Comparison of ENCODE assay signal across 28 cellular contexts in genomic region chr6:141510803-141511202, GRCh38.
"Had no signal": no experiment of that assay in that cellular context is flagged by ENCODE, and none has a peak within 500 bp of the region (broad histone marks: within the 10 kb centered on the region; RNA-seq: fewer than 3 reads in every experiment).

No MANE protein-coding gene starts in this region.

- H3K27ac ChIP-seq: brain microvascular endothelial cell, KMS-11, Peyer's patch had no signal

- H3K4me3 ChIP-seq: Peyer's patch had no signal

- DNase-seq: activated CD4-positive, alpha-beta memory T cell treated with anti-CD3 and anti-CD28 coated beads for 36 hours; activated CD4-positive, alpha-beta T cell treated with anti-CD3 and anti-CD28 coated beads for 4 hours; activated CD4-positive, alpha-beta T cell treated with anti-CD3 and anti-CD28 coated beads, Interleukin-2, amount 50 U/mL, for 1 hour; activated CD4-positive, CD25-positive, alpha-beta regulatory T cell treated with anti-CD3 and anti-CD28 coated beads, Interleukin-2, amount 50 U/mL, for 72 hours; activated CD8-positive, alpha-beta memory T cell treated with anti-CD3 and anti-CD28 coated beads, Interleukin-2, amount 50 U/mL, for 4 hours; activated gamma-delta T cell treated with Interleukin-2 at 50 U/mL for 16 hours; activated naive CD4-positive, alpha-beta T cell treated with anti-CD3 and anti-CD28 coated beads for 36 hours; activated T-cell treated with anti-CD3 and anti-CD28 coated beads for 4 hours; activated T-cell treated with anti-CD3 and anti-CD28 coated beads, Interleukin-2, amount 50 U/mL, for 4 hours; anterior cingulate cortex; brain microvascular endothelial cell; central memory CD4-positive, alpha-beta T cell; NCI-H1092 treated with DMSO at 0.1 percent for 48 hours; NCI-H1417; NCI-H146; NCI-H187; NCI-H2081; NCI-H345; NCI-H524 treated with DMSO at 0.1 percent for 48 hours; PC-3; Peyer's patch; RPMI8226; SIG-M5; T1000 had no signal

- H3K27me3 ChIP-seq: brain microvascular endothelial cell, Peyer's patch had no signal

- H3K27me3 Mint-ChIP-seq: activated CD4-positive, alpha-beta memory T cell treated with anti-CD3 and anti-CD28 coated beads for 36 hours had no signal

- H3K9ac ChIP-seq: KMS-11 had no signal

- H3K4me1 Mint-ChIP-seq: WTC11 had no signal

- H3K4me2 ChIP-seq: KMS-11 had no signal

- H3K4me1 ChIP-seq: Peyer's patch had no signal

- H3K36me3 ChIP-seq: brain microvascular endothelial cell, Peyer's patch had no signal

- H3K27ac Mint-ChIP-seq: activated CD4-positive, alpha-beta memory T cell treated with anti-CD3 and anti-CD28 coated beads for 36 hours; activated naive CD4-positive, alpha-beta T cell treated with anti-CD3 and anti-CD28 coated beads for 36 hours; activated naive CD4-positive, alpha-beta T cell treated with anti-CD3 and anti-CD28 coated beads, Interleukin-2, amount 50 U/mL, for 72 hours; activated T-helper 1 cell treated with anti-CD3 and anti-CD28 coated beads, Interleukin-12 subunit alpha, Interleukin-12 subunit beta, Interleukin-2, Interleukin-4 antibody, amounts not matched to agents 30 ng/mL and 10 ng/mL and 1 ng/mL, durations not matched to agents 14 hours and 24 hours and 36 hours; WTC11 had no signal

- ATAC-seq: activated naive CD4-positive, alpha-beta T cell treated with anti-CD3 and anti-CD28 coated beads, Interleukin-2, amount 50 U/mL, for 72 hours; activated T-cell treated with anti-CD3 and anti-CD28 coated beads, Interleukin-2, amount 50 U/mL, for 4 hours; PC-3; WTC11 had no signal

- H3K4me3 Mint-ChIP-seq: activated CD4-positive, alpha-beta memory T cell treated with anti-CD3 and anti-CD28 coated beads for 36 hours; activated naive CD4-positive, alpha-beta T cell treated with anti-CD3 and anti-CD28 coated beads for 36 hours; activated T-cell treated with anti-CD3 and anti-CD28 coated beads, Interleukin-2, amount 50 U/mL, for 4 hours; activated T-helper 1 cell treated with anti-CD3 and anti-CD28 coated beads, Interleukin-12 subunit alpha, Interleukin-12 subunit beta, Interleukin-2, Interleukin-4 antibody, amounts not matched to agents 30 ng/mL and 10 ng/mL and 1 ng/mL, durations not matched to agents 14 hours and 24 hours and 36 hours; WTC11 had no signal
